Comparison of ENCODE assay signal across 29 cellular contexts in genomic region chrX:22373094-22373493, GRCh38.
"Had no signal": no experiment of that assay in that cellular context is flagged by ENCODE, and none has a peak within 500 bp of the region (broad histone marks: within the 10 kb centered on the region; RNA-seq: fewer than 3 reads in every experiment).

No MANE protein-coding gene starts in this region.

- ATAC-seq: activated CD8-positive, alpha-beta memory T cell treated with anti-CD3 and anti-CD28 coated beads, Interleukin-2, amount 10 ng/mL, durations not matched to agents 7 days and 5 days; activated naive CD8-positive, alpha-beta T cell treated with anti-CD3 and anti-CD28 coated beads, Interleukin-2, amount 50 U/mL, for 24 hours had no signal

- H3K36me3 ChIP-seq: WERI-Rb-1 had no signal

- FAIRE-seq: bronchial epithelial cell had no signal

- DNase-seq: activated CD4-positive, alpha-beta memory T cell treated with anti-CD3 and anti-CD28 coated beads, Interleukin-2, amount 10 ng/mL, durations not matched to agents 7 days and 5 days; activated CD4-positive, alpha-beta T cell treated with anti-CD3 and anti-CD28 coated beads for 1 hour; activated CD4-positive, alpha-beta T cell treated with anti-CD3 and anti-CD28 coated beads for 48 hours; activated CD4-positive, CD25-positive, alpha-beta regulatory T cell; activated CD8-positive, alpha-beta memory T cell treated with anti-CD3 and anti-CD28 coated beads for 24 hours; activated CD8-positive, alpha-beta memory T cell treated with anti-CD3 and anti-CD28 coated beads, Interleukin-2, amount 10 ng/mL, durations not matched to agents 7 days and 5 days; activated CD8-positive, alpha-beta memory T cell treated with anti-CD3 and anti-CD28 coated beads, Interleukin-2, amount 50 U/mL, for 48 hours; activated effector memory CD4-positive, alpha-beta T cell treated with Interleukin-2 at 50 U/mL for 16 hours; activated naive CD4-positive, alpha-beta T cell treated with anti-CD3 and anti-CD28 coated beads, Interleukin-2, amount 10 ng/mL, durations not matched to agents 7 days and 5 days; activated naive CD8-positive, alpha-beta T cell treated with anti-CD3 and anti-CD28 coated beads, Interleukin-2, amount 50 U/mL, for 24 hours; activated T-cell treated with anti-CD3 and anti-CD28 coated beads, Interleukin-2, amount 50 U/mL, for 48 hours; anterior cingulate cortex; caudate nucleus; cerebellar nuclear complex; cortex of kidney; NCI-H1092 treated with DMSO at 0.1 percent for 48 hours; NCI-H1694; NCI-H2029; NCI-H2107; NCI-H2171 treated with DMSO at 0.1 percent for 48 hours; NCI-H2227 treated with DMSO at 0.1 percent for 48 hours; NCI-H446; NCI-H510A treated with DMSO at 0.1 percent for 48 hours; NCI-H774; NK-92 treated with Interleukin-12 subunit alpha and Interleukin-12 subunit beta, amount 100 ng/mL, for 24 hours; Right ventricle myocardium superior; T1000; WERI-Rb-1 had no signal

- H3K27ac ChIP-seq: WERI-Rb-1 had no signal
